Comparison of ENCODE assay signal across 25 cellular contexts in the genomic region with DNA sequence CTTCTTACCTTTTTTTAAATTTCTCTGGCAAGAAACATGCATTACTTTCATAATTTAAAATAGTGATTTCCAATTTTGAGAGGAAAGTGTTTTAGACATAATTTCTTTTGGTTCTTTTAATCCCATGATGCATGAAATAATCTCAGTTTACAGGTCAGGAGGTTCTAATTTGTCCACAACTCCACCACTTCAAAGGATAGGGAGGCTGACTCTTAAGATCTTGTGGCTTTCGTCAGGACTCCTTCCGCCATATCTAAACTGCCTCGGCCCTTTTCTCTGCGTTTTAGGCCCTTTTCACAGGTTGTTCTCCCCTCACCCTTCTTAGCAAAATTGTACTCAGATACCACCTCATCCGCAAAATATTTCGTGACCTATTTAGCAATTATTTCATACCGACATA.
"Had no signal": no experiment of that assay in that cellular context is flagged by ENCODE, and none has a peak within 500 bp of the region (broad histone marks: within the 10 kb centered on the region; RNA-seq: fewer than 3 reads in every experiment).

No MANE protein-coding gene starts in this region.

- H3K9me3 Mint-ChIP-seq: activated naive CD8-positive, alpha-beta T cell treated with anti-CD3 and anti-CD28 coated beads, Interleukin-2, amount 10 ng/mL, durations not matched to agents 7 days and 5 days; dendritic cell treated with granulocyte-macrophage colony-stimulating factor and Interleukin-4, amounts not matched to agents 40 ng/mL and 50 ng/mL, for 4 days; nephron; stimulated activated memory B cell treated with anti-CD40 and anti-IgM and Interleukin-4, amounts not matched to agents 10 μg/mL and 1 μg/mL and 100 μg/mL, for 72 hours; stimulated activated naive CD8-positive, alpha-beta T cell treated with anti-CD3 and anti-CD28 coated beads, Interleukin-15, amount 100 ng/mL, for 72 hours had no signal

- H3K4me3 Mint-ChIP-seq: activated CD8-positive, alpha-beta memory T cell treated with anti-CD3 and anti-CD28 coated beads, Interleukin-2, amount 10 ng/mL, durations not matched to agents 7 days and 5 days; activated CD8-positive, alpha-beta T cell treated with anti-CD3 and anti-CD28 coated beads, Interleukin-2, amount 10 ng/mL, durations not matched to agents 7 days and 5 days; activated naive CD8-positive, alpha-beta T cell treated with anti-CD3 and anti-CD28 coated beads, Interleukin-2, amount 10 ng/mL, durations not matched to agents 7 days and 5 days; dendritic cell treated with granulocyte-macrophage colony-stimulating factor and Interleukin-4, amounts not matched to agents 40 ng/mL and 50 ng/mL, for 4 days; nephron; stimulated activated memory B cell treated with anti-CD40 and anti-IgM and Interleukin-4, amounts not matched to agents 10 μg/mL and 1 μg/mL and 100 μg/mL, for 72 hours; stimulated activated naive CD8-positive, alpha-beta T cell treated with anti-CD3 and anti-CD28 coated beads, Interleukin-15, amount 100 ng/mL, for 72 hours had no signal

- H3K27me3 ChIP-seq: esophagus muscularis mucosa, foreskin keratinocyte, left lung, ovary, sigmoid colon, thyroid gland, upper lobe of right lung had no signal

- DNase-seq: activated CD8-positive, alpha-beta memory T cell treated with anti-CD3 and anti-CD28 coated beads, Interleukin-2, amount 10 ng/mL, durations not matched to agents 7 days and 5 days; activated CD8-positive, alpha-beta T cell treated with anti-CD3 and anti-CD28 coated beads, Interleukin-2, amount 10 ng/mL, durations not matched to agents 7 days and 5 days; activated naive CD4-positive, alpha-beta T cell; activated naive CD8-positive, alpha-beta T cell treated with anti-CD3 and anti-CD28 coated beads, Interleukin-2, amount 10 ng/mL, durations not matched to agents 7 days and 5 days; activated T-cell treated with anti-CD3 and anti-CD28 coated beads, Interleukin-2, amount 50 U/mL, for 48 hours; amniotic stem cell; caudate nucleus; foreskin keratinocyte; lower lobe of right lung; mesenchymal stem cell; ovary; sigmoid colon; small intestine; stimulated activated CD4-positive, alpha-beta T cell treated with anti-CD3 and anti-CD28 coated beads, Interleukin-4, amount 100 ng/mL, for 24 hours; stimulated activated naive CD8-positive, alpha-beta T cell treated with anti-CD3 and anti-CD28 coated beads, Interleukin-15, amount 100 ng/mL, for 72 hours; substantia nigra; T-helper 2 cell; thyroid gland; upper lobe of right lung had no signal

- H3K36me3 ChIP-seq: ovary, prostate gland, sigmoid colon, thyroid gland had no signal

- H3K27me3 Mint-ChIP-seq: activated CD8-positive, alpha-beta memory T cell treated with anti-CD3 and anti-CD28 coated beads, Interleukin-2, amount 10 ng/mL, durations not matched to agents 7 days and 5 days; activated naive CD8-positive, alpha-beta T cell treated with anti-CD3 and anti-CD28 coated beads, Interleukin-2, amount 10 ng/mL, durations not matched to agents 7 days and 5 days; dendritic cell treated with granulocyte-macrophage colony-stimulating factor and Interleukin-4, amounts not matched to agents 40 ng/mL and 50 ng/mL, for 4 days; stimulated activated memory B cell treated with anti-CD40 and anti-IgM and Interleukin-4, amounts not matched to agents 10 μg/mL and 1 μg/mL and 100 μg/mL, for 72 hours; stimulated activated naive CD8-positive, alpha-beta T cell treated with anti-CD3 and anti-CD28 coated beads, Interleukin-15, amount 100 ng/mL, for 72 hours had no signal

- ATAC-seq: activated CD8-positive, alpha-beta memory T cell treated with anti-CD3 and anti-CD28 coated beads, Interleukin-2, amount 10 ng/mL, durations not matched to agents 7 days and 5 days; activated CD8-positive, alpha-beta T cell treated with anti-CD3 and anti-CD28 coated beads, Interleukin-2, amount 10 ng/mL, durations not matched to agents 7 days and 5 days; foreskin keratinocyte; left lung; lower lobe of right lung; stimulated activated memory B cell treated with anti-CD40 and anti-IgM and Interleukin-4, amounts not matched to agents 10 μg/mL and 1 μg/mL and 100 μg/mL, for 72 hours; stimulated activated naive CD8-positive, alpha-beta T cell treated with anti-CD3 and anti-CD28 coated beads, Interleukin-15, amount 100 ng/mL, for 72 hours; upper lobe of right lung had no signal

- H3K4me3 ChIP-seq: esophagus muscularis mucosa, left lung, lower lobe of right lung, ovary, prostate gland, sigmoid colon, thyroid gland, upper lobe of right lung had no signal

- H3K27ac Mint-ChIP-seq: activated CD8-positive, alpha-beta memory T cell treated with anti-CD3 and anti-CD28 coated beads, Interleukin-2, amount 10 ng/mL, durations not matched to agents 7 days and 5 days; activated CD8-positive, alpha-beta T cell treated with anti-CD3 and anti-CD28 coated beads, Interleukin-2, amount 10 ng/mL, durations not matched to agents 7 days and 5 days; activated naive CD8-positive, alpha-beta T cell treated with anti-CD3 and anti-CD28 coated beads, Interleukin-2, amount 10 ng/mL, durations not matched to agents 7 days and 5 days; dendritic cell treated with granulocyte-macrophage colony-stimulating factor and Interleukin-4, amounts not matched to agents 40 ng/mL and 50 ng/mL, for 4 days; nephron; stimulated activated memory B cell treated with anti-CD40 and anti-IgM and Interleukin-4, amounts not matched to agents 10 μg/mL and 1 μg/mL and 100 μg/mL, for 72 hours; stimulated activated naive CD8-positive, alpha-beta T cell treated with anti-CD3 and anti-CD28 coated beads, Interleukin-15, amount 100 ng/mL, for 72 hours had no signal

- H3K4me1 ChIP-seq: prostate gland, sigmoid colon, thyroid gland had no signal

- H3K9me3 ChIP-seq: esophagus muscularis mucosa, left lung, lower lobe of right lung, ovary, prostate gland, sigmoid colon, thyroid gland, upper lobe of right lung had no signal

- H3K27ac ChIP-seq: esophagus muscularis mucosa, foreskin keratinocyte, left lung, lower lobe of right lung, ovary, prostate gland, sigmoid colon, thyroid gland, upper lobe of right lung had no signal
